In the genomic region with DNA sequence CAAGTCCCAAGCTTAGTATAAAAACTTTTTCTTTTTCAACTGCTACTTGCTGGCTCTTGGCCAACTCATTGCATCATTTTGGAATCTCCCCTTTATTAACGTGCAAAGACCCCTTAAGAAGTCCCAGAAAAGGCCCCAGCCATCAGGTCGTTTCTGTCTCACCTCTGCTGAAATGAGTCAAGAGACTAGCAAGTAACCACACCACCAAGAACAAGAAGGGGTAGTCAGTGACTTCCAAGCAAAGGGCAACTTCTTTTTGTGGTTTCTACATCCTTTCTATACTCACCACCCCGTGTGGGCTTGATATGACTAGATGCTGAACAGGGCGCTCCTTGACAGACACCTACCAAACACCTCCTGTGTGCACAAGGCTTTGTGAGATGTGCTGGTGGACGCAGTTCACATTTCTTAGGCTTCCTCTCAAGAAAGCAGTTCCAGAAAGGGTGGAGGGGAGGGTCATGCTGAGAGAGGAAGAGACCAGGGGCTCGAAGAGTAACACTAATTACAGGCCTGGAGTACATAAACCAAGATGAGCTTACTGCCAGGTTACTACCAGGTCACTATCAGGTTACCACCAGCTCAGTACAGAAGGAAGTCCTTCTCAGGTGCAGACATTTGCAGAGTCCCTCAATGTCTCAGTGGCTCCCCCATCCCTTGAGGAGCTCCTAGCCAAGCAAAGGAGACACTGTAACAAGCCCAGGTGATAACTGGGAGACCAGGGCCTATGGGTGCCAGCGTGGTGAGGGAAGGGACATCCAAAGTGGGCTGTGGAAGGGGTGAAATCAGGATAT, we compare ENCODE assay signal across 9 cellular contexts. TPM values are rescaled to one million over a fixed set of nuclear protein-coding genes. Genes with fewer than 3 reads are reported as not detected.
A peak's percentile ranks its signal among the peaks of the same experiment; 100 is the strongest.
DNase-seq lines count a peak whose midpoint lies in the region; ATAC-seq lines count a peak whose summit lies in the region.
"Had no signal": no experiment of that assay in that cellular context is flagged by ENCODE, and none has a peak within 500 bp of the region (broad histone marks: within the 10 kb centered on the region; RNA-seq: fewer than 3 reads in every experiment).

No MANE protein-coding gene starts in this region.

- H3K4me1 Mint-ChIP-seq in stimulated activated naive CD8-positive, alpha-beta T cell treated with anti-CD3 and anti-CD28 coated beads, Interleukin-15, amount 100 ng/mL, for 72 hours, result peaks cover 60% of the 10 kb centered on the region

- H3K27ac Mint-ChIP-seq in stimulated activated naive CD8-positive, alpha-beta T cell treated with anti-CD3 and anti-CD28 coated beads, Interleukin-15, amount 100 ng/mL, for 72 hours, result peak overlapping the region; percentile 83 to 94

- peaks cover 0 to 31% of the 10 kb centered on the region in 2 donors for H3K9me3 Mint-ChIP-seq in stimulated activated naive CD8-positive, alpha-beta T cell treated with anti-CD3 and anti-CD28 coated beads, Interleukin-15, amount 100 ng/mL, for 72 hours

- peaks cover 20% of the 10 kb centered on the region for H3K27me3 Mint-ChIP-seq in stimulated activated naive CD8-positive, alpha-beta T cell treated with anti-CD3 and anti-CD28 coated beads, Interleukin-15, amount 100 ng/mL, for 72 hours

- peak overlapping the region; percentile 45 to 70 for H3K4me3 Mint-ChIP-seq in stimulated activated naive CD8-positive, alpha-beta T cell treated with anti-CD3 and anti-CD28 coated beads, Interleukin-15, amount 100 ng/mL, for 72 hours

- DNase-seq in activated T-cell treated with anti-CD3 and anti-CD28 coated beads for 48 hours (ENCODE audit: low read depth) (peak; percentile 39), activated T-cell treated with anti-CD3 and anti-CD28 coated beads for 4 hours (no peak), ureter (ENCODE audit: low spot score) (no peak), DMS153 treated with DMSO at 0.1 percent for 48 hours (lab: John Stamatoyannopoulos, UW; ENCODE audit: unreplicated experiment) (no peak), AG08396 (ENCODE audit: low spot score) (no peak)
- DNase-seq in activated CD8-positive, alpha-beta memory T cell treated with anti-CD3 and anti-CD28 coated beads, Interleukin-2, amount 50 U/mL, for 48 hours, result peak; percentile 64
- peak; percentile 71 to 88 for DNase-seq in stimulated activated naive CD8-positive, alpha-beta T cell treated with anti-CD3 and anti-CD28 coated beads, Interleukin-15, amount 100 ng/mL, for 72 hours
- DNase-seq: NCI-H2081 treated with DMSO at 0.1 percent for 48 hours had no signal

- peak; percentile 86 for ATAC-seq in HG03159 (IDR thresholded peaks at IDR 0.05; ENCODE audit: unreplicated experiment)
- peak; percentile 92 for ATAC-seq in stimulated activated naive CD8-positive, alpha-beta T cell treated with anti-CD3 and anti-CD28 coated beads, Interleukin-15, amount 100 ng/mL, for 72 hours

RNA-seq across cellular contexts. Expression of gene JAKMIP1, which starts 19.3 kb away (rescaled TPM):
- total RNA-seq in ureter, result 0.29 TPM

Comparison
In these comparisons a context has a peak if more than half of its experiments do, and no peak if none do; other contexts are left out.
1. DNase-seq: peak in activated T-cell treated with anti-CD3 and anti-CD28 coated beads for 48 hours (single experiment), activated CD8-positive, alpha-beta memory T cell treated with anti-CD3 and anti-CD28 coated beads, Interleukin-2, amount 50 U/mL, for 48 hours (single experiment) and stimulated activated naive CD8-positive, alpha-beta T cell treated with anti-CD3 and anti-CD28 coated beads, Interleukin-15, amount 100 ng/mL, for 72 hours (2 of 2); none in activated T-cell treated with anti-CD3 and anti-CD28 coated beads for 4 hours (single experiment), ureter (single experiment), DMS153 treated with DMSO at 0.1 percent for 48 hours (single experiment) and AG08396 (single experiment).